ENCODE assay signal across 8 cellular contexts in genomic region chr3:4994144-4994730, GRCh38. TPM values are rescaled to one million over a fixed set of nuclear protein-coding genes. Genes with fewer than 3 reads are reported as not detected.
DNase-seq lines count a peak whose midpoint lies in the region; ATAC-seq and TF ChIP-seq lines count a peak whose summit lies in the region.

No MANE protein-coding gene starts in this region.

- ATAC-seq in activated T-cell treated with anti-CD3 and anti-CD28 coated beads, Interleukin-2, amount 50 U/mL, for 4 hours, result peak; percentile 83
- peak; percentile 92 for ATAC-seq in activated T-helper 17 cell treated with anti-CD3 and anti-CD28 coated beads, Interleukin-2, amount 50 U/mL, for 72 hours (replicated peaks)

- no peak for DNase-seq in activated T-cell treated with anti-CD3 and anti-CD28 coated beads, Interleukin-2, amount 50 U/mL, for 4 hours
- DNase-seq in activated T-cell treated with anti-CD3 and anti-CD28 coated beads for 4 hours, result no peak
- DNase-seq in kidney tubule cell (ENCODE audit: low spot score), result peak; percentile 85
- peak; percentile 4 for DNase-seq in type B pancreatic cell (ENCODE audit: extremely low spot score, unreplicated experiment)
- no peak for DNase-seq in dorsolateral prefrontal cortex
- no peak for DNase-seq in NCI-H446 treated with DMSO at 0.1 percent for 48 hours (lab: John Stamatoyannopoulos, UW)
- no peak for DNase-seq in NOMO-1 treated with DMSO at 0.1 percent for 48 hours (lab: John Stamatoyannopoulos, UW; ENCODE audit: unreplicated experiment)

- intact Hi-C loops in dorsolateral prefrontal cortex (cut with DNase I), result no loop called here

- H3K4me3 ChIP-seq in dorsolateral prefrontal cortex, result no peak overlapping the region

- no peaks in the 10 kb centered on the region for H3K27me3 ChIP-seq in dorsolateral prefrontal cortex

- H3K27me3 Mint-ChIP-seq in activated T-cell treated with anti-CD3 and anti-CD28 coated beads, Interleukin-2, amount 50 U/mL, for 4 hours (ENCODE audit: low read depth), result no peaks in the 10 kb centered on the region
- H3K27me3 Mint-ChIP-seq in activated T-helper 17 cell treated with anti-CD3 and anti-CD28 coated beads, Interleukin-2, amount 50 U/mL, for 72 hours, result no peaks in the 10 kb centered on the region
- H3K27me3 Mint-ChIP-seq in type B pancreatic cell, result peaks cover 4% of the 10 kb centered on the region

- H3K36me3 Mint-ChIP-seq in activated T-cell treated with anti-CD3 and anti-CD28 coated beads, Interleukin-2, amount 50 U/mL, for 4 hours (ENCODE audit: insufficient read depth), result no peaks in the 10 kb centered on the region
- H3K36me3 Mint-ChIP-seq in activated T-helper 17 cell treated with anti-CD3 and anti-CD28 coated beads, Interleukin-2, amount 50 U/mL, for 72 hours (ENCODE audit: low read depth), result no peaks in the 10 kb centered on the region
- no peaks in the 10 kb centered on the region for H3K36me3 Mint-ChIP-seq in type B pancreatic cell

- no peaks in the 10 kb centered on the region for H3K9me3 Mint-ChIP-seq in activated T-cell treated with anti-CD3 and anti-CD28 coated beads, Interleukin-2, amount 50 U/mL, for 4 hours
- H3K9me3 Mint-ChIP-seq in activated T-helper 17 cell treated with anti-CD3 and anti-CD28 coated beads, Interleukin-2, amount 50 U/mL, for 72 hours, result no peaks in the 10 kb centered on the region
- H3K9me3 Mint-ChIP-seq in type B pancreatic cell, result no peaks in the 10 kb centered on the region

- H3K27ac Mint-ChIP-seq in activated T-helper 17 cell treated with anti-CD3 and anti-CD28 coated beads, Interleukin-2, amount 50 U/mL, for 72 hours, result peak overlapping the region; percentile 88
- H3K27ac Mint-ChIP-seq in type B pancreatic cell, result no peak overlapping the region

- H3K27ac ChIP-seq in dorsolateral prefrontal cortex, result peak overlapping the region in 9 of 59 donors; percentile 3 to 79 (median 43)

- H3K4me1 Mint-ChIP-seq in activated T-cell treated with anti-CD3 and anti-CD28 coated beads, Interleukin-2, amount 50 U/mL, for 4 hours (ENCODE audit: low read depth), result peaks cover 12% of the 10 kb centered on the region
- peaks cover 16% of the 10 kb centered on the region for H3K4me1 Mint-ChIP-seq in activated T-helper 17 cell treated with anti-CD3 and anti-CD28 coated beads, Interleukin-2, amount 50 U/mL, for 72 hours
- peaks cover 11% of the 10 kb centered on the region for H3K4me1 Mint-ChIP-seq in type B pancreatic cell (ENCODE audit: unreplicated experiment)

- no peak overlapping the region for H3K4me3 Mint-ChIP-seq in activated T-cell treated with anti-CD3 and anti-CD28 coated beads, Interleukin-2, amount 50 U/mL, for 4 hours
- peak overlapping the region; percentile 61 for H3K4me3 Mint-ChIP-seq in activated T-helper 17 cell treated with anti-CD3 and anti-CD28 coated beads, Interleukin-2, amount 50 U/mL, for 72 hours
- no peak overlapping the region for H3K4me3 Mint-ChIP-seq in type B pancreatic cell

- TF ChIP-seq CTCF in type B pancreatic cell (conservative IDR thresholded peaks at IDR 0.05) (no peak), dorsolateral prefrontal cortex (IDR thresholded peaks at IDR 0.05 in 54 of 56, conservative IDR thresholded peaks at IDR 0.05 in 2 of 56; ENCODE audit: low read depth in 1 of 56, partially characterized antibody in 56 of 56) (no peak)

RNA-seq across cellular contexts. Expression of gene BHLHE40, which starts 15.0 kb away (rescaled TPM):
- total RNA-seq in activated T-cell treated with anti-CD3 and anti-CD28 coated beads, Interleukin-2, amount 50 U/mL, for 4 hours, result 10 to 100 TPM; 61.9 to 90.8 (median 86.6) TPM
- 100 to 1,000 TPM; 217 to 527 TPM for total RNA-seq in activated T-helper 17 cell treated with anti-CD3 and anti-CD28 coated beads, Interleukin-2, amount 50 U/mL, for 72 hours
- total RNA-seq in type B pancreatic cell (ENCODE audit: low replicate concordance) (13.6 and 40.5 TPM in 2 replicates), dorsolateral prefrontal cortex (100 to 1,000 TPM in 42 of 120 experiments, 10 to 100 TPM in 78; 45.4 to 207 (median 91.5) TPM)

Comparison
In these comparisons a context has a peak if more than half of its experiments do, and no peak if none do; other contexts are left out.
1. DNase-seq: peak in kidney tubule cell (single experiment) and type B pancreatic cell (single experiment); none in activated T-cell treated with anti-CD3 and anti-CD28 coated beads, Interleukin-2, amount 50 U/mL, for 4 hours (single experiment), activated T-cell treated with anti-CD3 and anti-CD28 coated beads for 4 hours (single experiment), dorsolateral prefrontal cortex (0 of 10), NCI-H446 treated with DMSO at 0.1 percent for 48 hours (single experiment) and NOMO-1 treated with DMSO at 0.1 percent for 48 hours (single experiment).